Comparison of ENCODE assay signal across 21 cellular contexts in genomic region chr20:12808006-12808567, GRCh38.
"Had no signal": no experiment of that assay in that cellular context is flagged by ENCODE, and none has a peak within 500 bp of the region (broad histone marks: within the 10 kb centered on the region; RNA-seq: fewer than 3 reads in every experiment).

No MANE protein-coding gene starts in this region.

- H3K4me3 Mint-ChIP-seq: activated B cell treated with CpG ODN at 0.5 μM for 24 hours; activated naive CD8-positive, alpha-beta T cell; natural killer cell treated with Interleukin-12 subunit alpha and Interleukin-12 subunit beta and Interleukin-15 and Interleukin-18, amount 100 ng/mL, for 72 hours; stimulated activated naive B cell treated with anti-CD40 and anti-IgM and Interleukin-4, amounts not matched to agents 10 μg/mL and 1 μg/mL and 100 μg/mL, for 72 hours had no signal

- H3K27ac ChIP-seq: left ventricle myocardium inferior, right atrium auricular region, suprapubic skin, tibial artery, upper lobe of right lung had no signal

- H3K4me1 Mint-ChIP-seq: activated B cell treated with CpG ODN at 0.5 μM for 24 hours; stimulated activated naive B cell treated with anti-CD40 and anti-IgM and Interleukin-4, amounts not matched to agents 10 μg/mL and 1 μg/mL and 100 μg/mL, for 72 hours had no signal

- H3K27ac Mint-ChIP-seq: activated B cell treated with CpG ODN at 0.5 μM for 24 hours; activated naive CD8-positive, alpha-beta T cell; natural killer cell treated with Interleukin-12 subunit alpha and Interleukin-12 subunit beta and Interleukin-15 and Interleukin-18, amount 100 ng/mL, for 72 hours; stimulated activated naive B cell treated with anti-CD40 and anti-IgM and Interleukin-4, amounts not matched to agents 10 μg/mL and 1 μg/mL and 100 μg/mL, for 72 hours had no signal

- H3K27me3 Mint-ChIP-seq: activated B cell treated with CpG ODN at 0.5 μM for 24 hours; stimulated activated naive B cell treated with anti-CD40 and anti-IgM and Interleukin-4, amounts not matched to agents 10 μg/mL and 1 μg/mL and 100 μg/mL, for 72 hours had no signal

- H3K27me3 ChIP-seq: right atrium auricular region, suprapubic skin, tibial artery, upper lobe of right lung had no signal

- H3K4me3 ChIP-seq: left ventricle myocardium inferior, lung, right atrium auricular region, suprapubic skin, tibial artery, upper lobe of right lung had no signal

- H3K36me3 ChIP-seq: left ventricle myocardium inferior, right atrium auricular region, suprapubic skin, tibial artery, upper lobe of right lung had no signal

- DNase-seq: activated B cell treated with CpG ODN at 0.5 μM for 24 hours; activated effector memory CD4-positive, alpha-beta T cell treated with Interleukin-2 at 50 U/mL for 16 hours; activated naive CD4-positive, alpha-beta T cell treated with Interleukin-2 at 50 U/mL for 16 hours; activated T-cell treated with anti-CD3 and anti-CD28 coated beads for 4 hours; anterior cingulate cortex; dermis blood vessel endothelial cell; effector CD4-positive, alpha-beta T cell; islet precursor cell; left ventricle myocardium inferior; mesendoderm; stimulated activated CD4-positive, alpha-beta T cell treated with anti-CD3 and anti-CD28 coated beads, Interleukin-15, amount 100 ng/mL, for 24 hours; stimulated activated CD4-positive, alpha-beta T cell treated with anti-CD3 and anti-CD28 coated beads, Interleukin-2, amount 100 ng/mL, for 24 hours; stimulated activated naive B cell treated with anti-CD40 and anti-IgM and Interleukin-4, amounts not matched to agents 10 μg/mL and 1 μg/mL and 100 μg/mL, for 72 hours; T1000; tibial artery; upper lobe of right lung had no signal

- H3K4me1 ChIP-seq: left ventricle myocardium inferior, right atrium auricular region, suprapubic skin, tibial artery, upper lobe of right lung had no signal

- ATAC-seq: natural killer cell treated with Interleukin-12 subunit alpha and Interleukin-12 subunit beta and Interleukin-15 and Interleukin-18, amount 100 ng/mL, for 72 hours; stimulated activated naive B cell treated with anti-CD40 and anti-IgM and Interleukin-4, amounts not matched to agents 10 μg/mL and 1 μg/mL and 100 μg/mL, for 72 hours; upper lobe of right lung had no signal

- H3K36me3 Mint-ChIP-seq: stimulated activated naive B cell treated with anti-CD40 and anti-IgM and Interleukin-4, amounts not matched to agents 10 μg/mL and 1 μg/mL and 100 μg/mL, for 72 hours had no signal
